In the genomic region with DNA sequence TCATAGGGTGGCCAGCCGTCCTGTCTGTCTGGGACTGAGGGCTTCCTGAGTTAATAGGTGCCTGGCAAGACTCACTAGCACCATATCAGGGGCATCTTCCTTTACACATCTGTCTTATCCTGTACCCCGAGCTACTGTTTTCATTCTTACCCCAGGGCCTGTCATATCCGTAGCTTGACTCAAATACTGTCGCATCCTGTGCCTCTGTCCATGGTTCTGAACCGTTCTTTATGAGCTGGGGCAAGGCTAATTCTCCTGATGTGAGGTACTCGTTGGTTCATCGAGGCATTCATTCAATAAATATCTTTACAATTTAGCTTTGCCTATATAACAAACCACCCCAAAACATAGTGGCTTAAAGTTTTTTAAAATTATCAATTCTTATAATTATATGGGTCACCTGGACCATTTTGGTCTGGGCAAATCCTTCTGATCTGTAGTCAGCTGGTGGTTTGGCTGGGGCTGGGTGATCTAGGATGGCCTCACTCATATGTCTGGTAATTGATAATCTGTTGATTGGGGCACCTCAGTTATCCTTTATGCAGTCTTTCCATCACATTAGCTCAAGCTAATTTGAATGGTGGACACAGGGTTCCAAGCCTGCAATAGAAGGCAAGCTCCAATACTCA, we compare ENCODE assay signal across 8 cellular contexts.
DNase-seq lines count a peak whose midpoint lies in the region.

No MANE protein-coding gene starts in this region.

- DNase-seq in AG20443 (ENCODE audit: low spot score) (peak; percentile 67), Kasumi-1 (lab: John Stamatoyannopoulos, UW) (peak; percentile 41 to 74), activated T-cell treated with anti-CD3 and anti-CD28 coated beads for 24 hours (ENCODE audit: low read depth) (peak; percentile 43), iPS DF 4.7 (ENCODE audit: extremely low read depth, low spot score) (peak; percentile 30), NCI-H146 (lab: John Stamatoyannopoulos, UW) (no peak), NCI-H446 treated with DMSO at 0.1 percent for 48 hours (lab: John Stamatoyannopoulos, UW) (no peak), NCI-H82 (lab: John Stamatoyannopoulos, UW) (no peak)
- peak; percentile 25 for DNase-seq in stimulated activated CD8-positive, alpha-beta memory T cell treated with anti-CD3 and anti-CD28 coated beads, Interleukin-12 subunit alpha, Interleukin-12 subunit beta, amount 100 ng/mL, for 1 hour (ENCODE audit: low read depth)

Comparison
In these comparisons a context has a peak if more than half of its experiments do, and no peak if none do; other contexts are left out.
1. DNase-seq: peak in AG20443 (single experiment), Kasumi-1 (2 of 2), activated T-cell treated with anti-CD3 and anti-CD28 coated beads for 24 hours (single experiment), iPS DF 4.7 (single experiment) and stimulated activated CD8-positive, alpha-beta memory T cell treated with anti-CD3 and anti-CD28 coated beads, Interleukin-12 subunit alpha, Interleukin-12 subunit beta, amount 100 ng/mL, for 1 hour (single experiment); none in NCI-H146 (single experiment), NCI-H446 treated with DMSO at 0.1 percent for 48 hours (single experiment) and NCI-H82 (single experiment).